2 cellular contexts compared by ENCODE assay signal in the genomic region with DNA sequence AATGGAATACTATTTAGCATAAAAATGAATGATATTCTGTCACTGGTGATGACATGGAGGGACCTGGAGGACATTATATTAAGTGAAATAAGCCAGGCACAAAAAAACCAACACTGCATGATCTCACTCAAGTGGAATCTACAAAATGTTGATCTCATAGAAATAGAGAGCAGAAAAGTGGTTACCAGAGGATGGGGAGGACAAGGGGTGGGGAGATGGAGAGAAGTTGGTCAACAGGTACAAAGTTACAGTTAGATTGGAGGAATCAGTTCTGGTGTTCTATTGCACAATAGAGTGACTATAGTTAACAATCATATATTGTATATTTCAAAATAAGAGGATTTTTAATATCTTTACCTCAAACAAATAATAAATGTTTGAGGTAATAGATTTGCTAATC.
A peak's percentile ranks its signal among the peaks of the same experiment; 100 is the strongest.
TF ChIP-seq lines count a peak whose summit lies in the region.

No MANE protein-coding gene starts in this region.

TF ChIP-seq in Ishikawa, 13 proteins besides CTCF, POLR2A, EP300 and RAD21:
- peak; percentile 43; the same call in 1 of the 2 replicates for TF ChIP-seq TEAD4 (IDR thresholded peaks at IDR 0.05)
- no peak for TF ChIP-seq TAF1 (IDR thresholded peaks at IDR 0.05; ENCODE audit: low read depth)
- 0 out of 2 replicates have a peak, but pooled peaks have one; percentile 47 for TF ChIP-seq CEBPB (IDR thresholded peaks at IDR 0.05)

TF ChIP-seq in K562, 482 proteins besides CTCF, POLR2A, EP300 and RAD21:
- TF ChIP-seq NR1H2 (CRISPR knock-in tag; IDR thresholded peaks at IDR 0.05) (no peak), CEBPB (tag; IDR thresholded peaks at IDR 0.05) (peak; percentile 87), CEBPG (CRISPR knock-in tag; IDR thresholded peaks at IDR 0.05) (no peak), CEBPG (tag; conservative IDR thresholded peaks at IDR 0.05 in 1 of 2, IDR thresholded peaks at IDR 0.05 in 1 of 2) (peak; percentile 40 to 90; a peak in 3 of 4 replicates)
